Comparison of ENCODE assay signal across 11 cellular contexts in genomic region chr10:116740971-116741370, GRCh38. TPM values are rescaled to one million over a fixed set of nuclear protein-coding genes. Genes with fewer than 3 reads are reported as not detected.
DNase-seq lines count a peak whose midpoint lies in the region; ATAC-seq, FAIRE-seq and TF ChIP-seq lines count a peak whose summit lies in the region.
"Had no signal": no experiment of that assay in that cellular context is flagged by ENCODE, and none has a peak within 500 bp of the region (broad histone marks: within the 10 kb centered on the region; RNA-seq: fewer than 3 reads in every experiment).

No MANE protein-coding gene starts in this region.

- peaks cover 3% of the 10 kb centered on the region; the same call in 1 of the 2 replicates for H3K4me1 ChIP-seq in GM23248 (ENCODE audit: insufficient read depth)
- H3K4me1 ChIP-seq in ascending aorta: peaks cover 0 to 3% of the 10 kb centered on the region in 2 donors
- H3K4me1 ChIP-seq in kidney (ENCODE audit: control insufficient read depth in 1 of 2, insufficient read depth in 1 of 2, low read depth in 1 of 2, low read length in 2 of 2): peaks cover 6 to 9% of the 10 kb centered on the region in 2 donors
- peaks cover 0 to 4% of the 10 kb centered on the region in 2 donors for H3K4me1 ChIP-seq in gastrocnemius medialis
- H3K4me1 ChIP-seq in CD4-positive, alpha-beta memory T cell (ENCODE audit: insufficient read depth, low read length): peaks cover 13% of the 10 kb centered on the region

- peak overlapping the region; percentile 87 for H3K4me2 ChIP-seq in GM23248 (ENCODE audit: unreplicated experiment)

- WGBS in GM23248 (ENCODE audit: low coverage in 1 of 2, low lambda C conversion rate in 2 of 2, missing lambda C conversion rate in 2 of 2), 2 experiments: 25 to 51% methylated on average over 5 to 13 of the region's 13 CpGs

- peaks cover 0 to 14% (median 4%) of the 10 kb centered on the region in 8 donors for H3K9me3 Mint-ChIP-seq in CD4-positive, alpha-beta memory T cell
- H3K9me3 Mint-ChIP-seq: activated T-cell treated with anti-CD3 and anti-CD28 coated beads, Interleukin-2, amount 50 U/mL, for 4 hours had no signal

- H3K4me3 Mint-ChIP-seq in CD4-positive, alpha-beta memory T cell: peak overlapping the region in 2 of 8 donors; percentile 10 to 20
- H3K4me3 Mint-ChIP-seq: activated T-cell treated with anti-CD3 and anti-CD28 coated beads, Interleukin-2, amount 50 U/mL, for 4 hours had no signal

- H3K9me3 ChIP-seq in GM23248 (ENCODE audit: low read depth) (no peaks in the 10 kb centered on the region), ascending aorta (no peaks in the 10 kb centered on the region), kidney (ENCODE audit: control insufficient read depth in 1 of 2, low read length in 2 of 2) (no peaks in the 10 kb centered on the region), gastrocnemius medialis (no peaks in the 10 kb centered on the region)
- no peaks in the 10 kb centered on the region for H3K9me3 ChIP-seq in CD4-positive, alpha-beta memory T cell (ENCODE audit: control insufficient read depth in 1 of 2, low read length in 2 of 2)

- H3K27ac Mint-ChIP-seq in CD4-positive, alpha-beta memory T cell: no peak overlapping the region
- H3K27ac Mint-ChIP-seq: naive B cell had no signal

- CTCF ChIA-PET in CD4-positive, alpha-beta memory T cell (lab: Charles Lee; ENCODE audit: partially characterized antibody): no interaction called here

- peaks cover 2 to 27% (median 5%) of the 10 kb centered on the region in 4 donors for H3K4me1 Mint-ChIP-seq in CD4-positive, alpha-beta memory T cell

- H3K36me3 ChIP-seq in GM23248 (ENCODE audit: low read depth) (no peaks in the 10 kb centered on the region), ascending aorta (no peaks in the 10 kb centered on the region), kidney (ENCODE audit: control insufficient read depth in 1 of 2, insufficient read depth in 2 of 2, low read length in 2 of 2) (no peaks in the 10 kb centered on the region), gastrocnemius medialis (no peaks in the 10 kb centered on the region)
- H3K36me3 ChIP-seq in CD4-positive, alpha-beta memory T cell (ENCODE audit: insufficient read depth, low read length): no peaks in the 10 kb centered on the region

- peak overlapping the region; percentile 82 for H2AFZ ChIP-seq in GM23248

- no peaks in the 10 kb centered on the region for H3F3A ChIP-seq in GM23248 (ENCODE audit: insufficient read depth)

- no peak for TF ChIP-seq CTCF in ascending aorta (IDR thresholded peaks at IDR 0.05)
- TF ChIP-seq CTCF in kidney (IDR thresholded peaks at IDR 0.05; ENCODE audit: borderline replicate concordance, extremely low read depth, insufficient read depth): no peak
- TF ChIP-seq CTCF in gastrocnemius medialis (IDR thresholded peaks at IDR 0.05 in 4 of 5, conservative IDR thresholded peaks at IDR 0.05 in 1 of 5): no peak

- H3K27ac ChIP-seq in GM23248 (no peak overlapping the region), ascending aorta (peak overlapping the region; percentile 12 to 93), kidney (ENCODE audit: low read depth in 2 of 2, low read length in 2 of 2) (no peak overlapping the region), gastrocnemius medialis (peak overlapping the region in 2 of 4 donors; percentile 85 to 96)
- H3K27ac ChIP-seq in CD4-positive, alpha-beta memory T cell (ENCODE audit: low read depth, low read length): no peak overlapping the region

- POLR2A ChIA-PET in CD4-positive, alpha-beta memory T cell (lab: Charles Lee; ENCODE audit: partially characterized antibody): no interaction called here

- H3K36me3 Mint-ChIP-seq in CD4-positive, alpha-beta memory T cell: peaks cover 0 to 3% of the 10 kb centered on the region in 2 donors

- H3K4me3 ChIP-seq in GM23248 (peak overlapping the region; percentile 77), ascending aorta (peak overlapping the region; percentile 97 to 100), kidney (ENCODE audit: low read length in 2 of 2) (peak overlapping the region; percentile 50 to 72), gastrocnemius medialis (peak overlapping the region; percentile 59 to 85 (median 76))
- H3K4me3 ChIP-seq in CD4-positive, alpha-beta memory T cell (ENCODE audit: low read length in 2 of 2): no peak overlapping the region

- intact Hi-C loops in ascending aorta (cut with DNase I): loop anchor here (5.0 to 10.0 kb wide), 2 partner anchors 46 to 1304 kb away; partner anchors contain the start of gene RAB11FIP2
- intact Hi-C loops in kidney (cut with DNase I): no loop called here
- intact Hi-C loops in gastrocnemius medialis (cut with DNase I; ENCODE audit: low total_unique reads): loop anchor here (5.0 to 10.0 kb wide), 2 partner anchors 46 to 1304 kb away; partner anchors contain the start of gene RAB11FIP2
- intact Hi-C loops in CD4-positive, alpha-beta memory T cell (cut with micrococcal nuclease): no loop called here

- FAIRE-seq in kidney (lab: Jason Lieb, UNC): no peak

- in situ Hi-C loops in GM23248 (cut with MboI) (no loop called here), gastrocnemius medialis (cut with MboI; ENCODE audit: low sequenced_read_pairs in 4 of 4) (no loop called here)

- no peaks in the 10 kb centered on the region for H4K20me1 ChIP-seq in GM23248 (ENCODE audit: insufficient read depth)

- no peaks in the 10 kb centered on the region for H3K27me3 ChIP-seq in GM23248 (replicated peaks; ENCODE audit: insufficient read depth)
- H3K27me3 ChIP-seq in ascending aorta: no peaks in the 10 kb centered on the region
- no peaks in the 10 kb centered on the region for H3K27me3 ChIP-seq in gastrocnemius medialis
- H3K27me3 ChIP-seq in CD4-positive, alpha-beta memory T cell (ENCODE audit: insufficient read depth, low read length): peaks cover 24% of the 10 kb centered on the region

- 0 out of 2 replicates have a peak, but pooled peaks cover 9% of the 10 kb centered on the region for H3K79me2 ChIP-seq in GM23248 (ENCODE audit: insufficient read depth)

- ATAC-seq in gastrocnemius medialis: no peak
- no peak for ATAC-seq in HG03039 (IDR thresholded peaks at IDR 0.05; ENCODE audit: unreplicated experiment)
- ATAC-seq: activated T-cell treated with anti-CD3 and anti-CD28 coated beads, Interleukin-2, amount 50 U/mL, for 4 hours had no signal

- H3K27me3 Mint-ChIP-seq in CD4-positive, alpha-beta memory T cell: peaks cover 53 to 58% of the 10 kb centered on the region in 2 donors

- TF ChIP-seq POLR2A in gastrocnemius medialis (IDR thresholded peaks at IDR 0.05): no peak

- peak overlapping the region; percentile 83; the same call in 1 of the 2 replicates for H3K9ac ChIP-seq in GM23248
- peak overlapping the region; percentile 29 to 61 for H3K9ac ChIP-seq in kidney (ENCODE audit: low read length in 2 of 2)

- no peak for DNase-seq in GM23248
- no peak for DNase-seq in ascending aorta (ENCODE audit: low spot score in 2 of 2)
- no peak for DNase-seq in kidney
- no peak for DNase-seq in gastrocnemius medialis
- DNase-seq in CD4-positive, alpha-beta memory T cell: no peak
- DNase-seq in activated T-cell treated with anti-CD3 and anti-CD28 coated beads, Interleukin-2, amount 50 U/mL, for 48 hours: no peak
- no peak for DNase-seq in COLO829 (ENCODE audit: low spot score)
- DNase-seq: activated T-cell treated with anti-CD3 and anti-CD28 coated beads, Interleukin-2, amount 50 U/mL, for 4 hours; naive B cell; SW 1271 had no signal

- H3K9me2 ChIP-seq in GM23248 (ENCODE audit: insufficient read depth): no peaks in the 10 kb centered on the region

RNA-seq across cellular contexts. Expression of gene HSPA12A, which starts 1.4 kb away (rescaled TPM):
- 4.8 and 4.9 TPM in 2 replicates for total RNA-seq in GM23248 (2014; rRNA removed; shearing (Covaris generic))
- 5.4 and 5.6 TPM in 2 replicates for polyA plus RNA-seq in GM23248 (2016; fragmentation: Nextera tagmentation; extraction: Ambion mirVana)
- 5.5 TPM for total RNA-seq in ascending aorta
- 33.5 TPM for total RNA-seq in kidney
- 18.9 TPM for polyA plus RNA-seq in kidney (ENCODE audit: insufficient read depth, low read depth, low replicate concordance)
- total RNA-seq in gastrocnemius medialis: 1 to 10 TPM; 4.5 to 6.0 (median 4.9) TPM
- under 1 TPM; 0.36 to 0.64 TPM for total RNA-seq in CD4-positive, alpha-beta memory T cell
- under 1 TPM in 1 of 2 donors, not detected in 1; 0.14 TPM for polyA plus RNA-seq in CD4-positive, alpha-beta memory T cell

Comparison
In these comparisons a context has a peak if more than half of its experiments do, and no peak if none do; other contexts are left out.
1. H3K27ac ChIP-seq: peak in ascending aorta (2 of 2); none in GM23248 (single experiment), kidney (0 of 2) and CD4-positive, alpha-beta memory T cell (single experiment).
2. H3K4me3 ChIP-seq: peak in GM23248 (single experiment), ascending aorta (2 of 2), kidney (2 of 2) and gastrocnemius medialis (4 of 4); none in CD4-positive, alpha-beta memory T cell (0 of 2).
3. intact Hi-C loops: an anchor here in ascending aorta (5.0 to 10.0 kb wide) and gastrocnemius medialis (5.0 to 10.0 kb wide); none called in kidney and CD4-positive, alpha-beta memory T cell.